Comparison of ENCODE assay signal across 8 cellular contexts in genomic region chr15:85795320-85795668, GRCh38. TPM values are rescaled to one million over a fixed set of nuclear protein-coding genes. Genes with fewer than 3 reads are reported as not detected.
A peak's percentile ranks its signal among the peaks of the same experiment; 100 is the strongest.
DNase-seq lines count a peak whose midpoint lies in the region; ATAC-seq and TF ChIP-seq lines count a peak whose summit lies in the region.

No MANE protein-coding gene starts in this region.

- POLR2A ChIA-PET in activated naive CD8-positive, alpha-beta T cell treated with anti-CD3 and anti-CD28 coated beads, Interleukin-2, amount 10 ng/mL, durations not matched to agents 7 days and 5 days (lab: Charles Lee) = interaction anchor here (0.6 to 2.5 kb wide), 2 partner anchors 10 to 454 kb away, joined by 5 to 17 read pairs; no protein-coding TSS in a partner anchor

- no peak for DNase-seq in right atrium auricular region (ENCODE audit: low spot score)
- no peak for DNase-seq in left cardiac atrium
- DNase-seq in activated naive CD8-positive, alpha-beta T cell treated with anti-CD3 and anti-CD28 coated beads, Interleukin-2, amount 10 ng/mL, durations not matched to agents 7 days and 5 days = no peak
- no peak for DNase-seq in memory B cell (ENCODE audit: low spot score in 2 of 2)
- no peak for DNase-seq in stimulated activated CD4-positive, alpha-beta T cell treated with anti-CD3 and anti-CD28 coated beads, Interleukin-4, amount 100 ng/mL, for 4 hours
- DNase-seq in DMS 273 treated with DMSO at 0.1 percent for 48 hours (lab: John Stamatoyannopoulos, UW) = no peak

- H3K9me3 ChIP-seq in right atrium auricular region = no peaks in the 10 kb centered on the region

- H3K27me3 ChIP-seq in right atrium auricular region = no peaks in the 10 kb centered on the region

- H3K36me3 Mint-ChIP-seq in activated naive CD8-positive, alpha-beta T cell treated with anti-CD3 and anti-CD28 coated beads, Interleukin-2, amount 10 ng/mL, durations not matched to agents 7 days and 5 days = peaks cover 7% of the 10 kb centered on the region
- H3K36me3 Mint-ChIP-seq in memory B cell = no peaks in the 10 kb centered on the region

- H3K4me3 Mint-ChIP-seq in activated naive CD8-positive, alpha-beta T cell treated with anti-CD3 and anti-CD28 coated beads, Interleukin-2, amount 10 ng/mL, durations not matched to agents 7 days and 5 days = peak overlapping the region; percentile 89
- H3K4me3 Mint-ChIP-seq in memory B cell = peak overlapping the region; percentile 90

- ATAC-seq in left cardiac atrium (no peak), memory B cell (ENCODE audit: low read depth) (peak; percentile 3), HG02610 (IDR thresholded peaks at IDR 0.05; ENCODE audit: unreplicated experiment) (no peak), HG03135 (IDR thresholded peaks at IDR 0.05; ENCODE audit: unreplicated experiment) (no peak)
- ATAC-seq in activated naive CD8-positive, alpha-beta T cell treated with anti-CD3 and anti-CD28 coated beads, Interleukin-2, amount 10 ng/mL, durations not matched to agents 7 days and 5 days (ENCODE audit: low read depth) = peak; percentile 3

- no peaks in the 10 kb centered on the region for H3K36me3 ChIP-seq in right atrium auricular region

- peaks cover 7% of the 10 kb centered on the region for H3K27me3 Mint-ChIP-seq in activated naive CD8-positive, alpha-beta T cell treated with anti-CD3 and anti-CD28 coated beads, Interleukin-2, amount 10 ng/mL, durations not matched to agents 7 days and 5 days
- H3K27me3 Mint-ChIP-seq in memory B cell = peaks cover 4% of the 10 kb centered on the region

- peak overlapping the region; percentile 64 to 78 for H3K4me3 ChIP-seq in right atrium auricular region

- H3K9me3 Mint-ChIP-seq in activated naive CD8-positive, alpha-beta T cell treated with anti-CD3 and anti-CD28 coated beads, Interleukin-2, amount 10 ng/mL, durations not matched to agents 7 days and 5 days = no peaks in the 10 kb centered on the region
- no peaks in the 10 kb centered on the region for H3K9me3 Mint-ChIP-seq in memory B cell

- H3K27ac Mint-ChIP-seq in activated naive CD8-positive, alpha-beta T cell treated with anti-CD3 and anti-CD28 coated beads, Interleukin-2, amount 10 ng/mL, durations not matched to agents 7 days and 5 days = peak overlapping the region; percentile 88
- H3K27ac Mint-ChIP-seq in memory B cell = peak overlapping the region; percentile 19

- intact Hi-C loops in left cardiac atrium (cut with DNase I) = no loop called here

- H3K27ac ChIP-seq in right atrium auricular region = peak overlapping the region; percentile 37 to 94

- peaks cover 0 to 26% of the 10 kb centered on the region in 2 donors for H3K4me1 ChIP-seq in right atrium auricular region

- H3K4me1 Mint-ChIP-seq in activated naive CD8-positive, alpha-beta T cell treated with anti-CD3 and anti-CD28 coated beads, Interleukin-2, amount 10 ng/mL, durations not matched to agents 7 days and 5 days = peaks cover 20% of the 10 kb centered on the region
- H3K4me1 Mint-ChIP-seq in memory B cell = peaks cover 20% of the 10 kb centered on the region

- no peak for TF ChIP-seq CTCF in right atrium auricular region (IDR thresholded peaks at IDR 0.05)

RNA-seq across cellular contexts. Expression of gene KLHL25, which starts 0.6 kb away (rescaled TPM):
- total RNA-seq in right atrium auricular region = 1 to 10 TPM; 4.1 TPM
- 1 to 10 TPM; 5.9 to 7.3 TPM for total RNA-seq in left cardiac atrium
- 1 to 10 TPM; 6.9 to 7.1 TPM for total RNA-seq in activated naive CD8-positive, alpha-beta T cell treated with anti-CD3 and anti-CD28 coated beads, Interleukin-2, amount 10 ng/mL, durations not matched to agents 7 days and 5 days

Comparison
In these comparisons a context has a peak if more than half of its experiments do, and no peak if none do; other contexts are left out.
1. ATAC-seq: peak in activated naive CD8-positive, alpha-beta T cell treated with anti-CD3 and anti-CD28 coated beads, Interleukin-2, amount 10 ng/mL, durations not matched to agents 7 days and 5 days (single experiment) and memory B cell (single experiment); none in left cardiac atrium (0 of 2), HG02610 (single experiment) and HG03135 (single experiment).